In genomic region chr2:12433641-12433990, GRCh38 we compare ENCODE assay signal across 19 cellular contexts.
A peak's percentile ranks its signal among the peaks of the same experiment; 100 is the strongest.
DNase-seq lines count a peak whose midpoint lies in the region; ATAC-seq and TF ChIP-seq lines count a peak whose summit lies in the region.
"Had no signal": no experiment of that assay in that cellular context is flagged by ENCODE, and none has a peak within 500 bp of the region (broad histone marks: within the 10 kb centered on the region; RNA-seq: fewer than 3 reads in every experiment).

No MANE protein-coding gene starts in this region.

- intact Hi-C loops in activated CD4-positive, alpha-beta memory T cell treated with anti-CD3 and anti-CD28 coated beads for 36 hours (cut with micrococcal nuclease), result loop anchor here (2.0 to 5.0 kb wide), 2 partner anchors 124 to 283 kb away; partner anchors contain the start of gene TRIB2
- intact Hi-C loops in OCI-LY7 (cut with micrococcal nuclease; ENCODE audit: unreplicated experiment), result loop anchor here (1.0 to 10.0 kb wide), 3 partner anchors 284 to 609 kb away; no protein-coding TSS in a partner anchor
- intact Hi-C loops in adrenal gland (cut with DNase I), result no loop called here

- no peaks in the 10 kb centered on the region for H3K36me3 Mint-ChIP-seq in activated CD4-positive, alpha-beta memory T cell treated with anti-CD3 and anti-CD28 coated beads for 36 hours
- H3K36me3 Mint-ChIP-seq in activated CD4-positive, alpha-beta memory T cell treated with anti-CD3 and anti-CD28 coated beads, Interleukin-2, amount 10 ng/mL, durations not matched to agents 7 days and 5 days (ENCODE audit: low read depth), result peaks cover 3% of the 10 kb centered on the region
- H3K36me3 Mint-ChIP-seq: activated naive CD8-positive, alpha-beta T cell; T-cell had no signal

- POLR2A ChIA-PET in activated CD4-positive, alpha-beta memory T cell treated with anti-CD3 and anti-CD28 coated beads for 36 hours (lab: Charles Lee), result no interaction called here
- POLR2A ChIA-PET in activated CD4-positive, alpha-beta memory T cell treated with anti-CD3 and anti-CD28 coated beads, Interleukin-2, amount 10 ng/mL, durations not matched to agents 7 days and 5 days (lab: Charles Lee), result interaction anchor here (1.0 to 1.6 kb wide), 3 partner anchors 17 to 283 kb away, joined by 3 to 19 read pairs (median 3); partner anchors contain the start of gene TRIB2
- POLR2A ChIA-PET in OCI-LY7 (lab: Charles Lee), result interaction anchor here (0.5 to 1.0 kb wide), 4 partner anchors 9 to 1517 kb away, joined by 3 to 6 read pairs (median 4); no protein-coding TSS in a partner anchor

- TF ChIP-seq CTCF in OCI-LY7 (conservative IDR thresholded peaks at IDR 0.05; ENCODE audit: low read length), result peak; percentile 45
- TF ChIP-seq CTCF in adrenal gland (IDR thresholded peaks at IDR 0.05), result no peak

- no peaks in the 10 kb centered on the region for H3K79me2 ChIP-seq in OCI-LY7 (ENCODE audit: insufficient read depth, low read depth, low read length)

- H3K27me3 Mint-ChIP-seq in activated CD4-positive, alpha-beta memory T cell treated with anti-CD3 and anti-CD28 coated beads for 36 hours, result no peaks in the 10 kb centered on the region
- no peaks in the 10 kb centered on the region for H3K27me3 Mint-ChIP-seq in activated CD4-positive, alpha-beta memory T cell treated with anti-CD3 and anti-CD28 coated beads, Interleukin-2, amount 10 ng/mL, durations not matched to agents 7 days and 5 days
- H3K27me3 Mint-ChIP-seq: activated naive CD8-positive, alpha-beta T cell; stimulated activated naive CD8-positive, alpha-beta T cell treated with anti-CD3 and anti-CD28 coated beads, Interleukin-15, Interleukin-2, amounts not matched to agents 100 ng/mL and 50 ng/mL, for 24 hours; T-cell had no signal

- no peaks in the 10 kb centered on the region for H3K36me3 ChIP-seq in OCI-LY7 (ENCODE audit: insufficient read depth, low read length)
- H3K36me3 ChIP-seq in skeletal muscle satellite cell (ENCODE audit: insufficient read depth, low read length), result no peaks in the 10 kb centered on the region
- H3K36me3 ChIP-seq in adrenal gland (replicated peaks in 1 of 2), result no peaks in the 10 kb centered on the region
- H3K36me3 ChIP-seq: left ventricle myocardium inferior, prostate gland, uterus had no signal

- CTCF ChIA-PET in activated CD4-positive, alpha-beta memory T cell treated with anti-CD3 and anti-CD28 coated beads for 36 hours (lab: Charles Lee), result interaction anchor here (0.8 to 1.0 kb wide), 3 partner anchors 282 to 498 kb away, joined by 3 to 6 read pairs (median 4); partner anchors contain the start of gene TRIB2
- CTCF ChIA-PET in activated CD4-positive, alpha-beta memory T cell treated with anti-CD3 and anti-CD28 coated beads, Interleukin-2, amount 10 ng/mL, durations not matched to agents 7 days and 5 days (lab: Charles Lee), result interaction anchor here (1.1 to 1.8 kb wide), 3 partner anchors 18 to 497 kb away, joined by 3 to 29 read pairs (median 3); partner anchors contain the start of gene TRIB2
- CTCF ChIA-PET in OCI-LY7 (lab: Charles Lee; ENCODE audit: unreplicated experiment), result interaction anchor here (0.7 kb wide), 1 partner anchor 282 kb away, joined by 4 read pairs; no protein-coding TSS in a partner anchor

- no peak overlapping the region for H3K4me2 ChIP-seq in OCI-LY7 (ENCODE audit: low read length)
- no peak overlapping the region for H3K4me2 ChIP-seq in skeletal muscle satellite cell (ENCODE audit: low read length)

- 96 to 97% (median 97%) methylated on average over 2 of the region's 2 CpGs for WGBS in adrenal gland, 4 donors

- H3K4me3 ChIP-seq in OCI-LY7 (ENCODE audit: low read depth, low read length, poor library complexity, severe bottlenecking) (no peak overlapping the region), skeletal muscle satellite cell (ENCODE audit: low read length) (no peak overlapping the region), adrenal gland (no peak overlapping the region)
- H3K4me3 ChIP-seq: left ventricle myocardium inferior, prostate gland, uterus had no signal

- TF ChIP-seq POLR2A in adrenal gland (IDR thresholded peaks at IDR 0.05), result no peak

- H3K27me3 ChIP-seq in skeletal muscle satellite cell (ENCODE audit: control insufficient read depth, insufficient read depth, low read length) (no peaks in the 10 kb centered on the region), adrenal gland (no peaks in the 10 kb centered on the region)
- H3K27me3 ChIP-seq: uterus had no signal

- H2AFZ ChIP-seq in OCI-LY7 (ENCODE audit: low read length), result no peak overlapping the region

- H3K9ac ChIP-seq in skeletal muscle satellite cell (ENCODE audit: low read depth, low read length), result peak overlapping the region; percentile 38

- peaks cover 32% of the 10 kb centered on the region for H3K4me1 Mint-ChIP-seq in activated CD4-positive, alpha-beta memory T cell treated with anti-CD3 and anti-CD28 coated beads for 36 hours (ENCODE audit: low read depth)
- H3K4me1 Mint-ChIP-seq in activated CD4-positive, alpha-beta memory T cell treated with anti-CD3 and anti-CD28 coated beads, Interleukin-2, amount 10 ng/mL, durations not matched to agents 7 days and 5 days, result peaks cover 42% of the 10 kb centered on the region

- no peak overlapping the region for H3K27ac ChIP-seq in OCI-LY7 (ENCODE audit: low read depth, low read length, poor library complexity, severe bottlenecking)
- H3K27ac ChIP-seq in adrenal gland, result no peak overlapping the region
- H3K27ac ChIP-seq: left ventricle myocardium inferior, prostate gland had no signal

- no peaks in the 10 kb centered on the region for H3K9me2 ChIP-seq in OCI-LY7 (ENCODE audit: insufficient read depth, low read length)

- no peak overlapping the region for H3K4me3 Mint-ChIP-seq in activated CD4-positive, alpha-beta memory T cell treated with anti-CD3 and anti-CD28 coated beads for 36 hours
- H3K4me3 Mint-ChIP-seq in activated CD4-positive, alpha-beta memory T cell treated with anti-CD3 and anti-CD28 coated beads, Interleukin-2, amount 10 ng/mL, durations not matched to agents 7 days and 5 days, result no peak overlapping the region
- H3K4me3 Mint-ChIP-seq: activated naive CD8-positive, alpha-beta T cell; stimulated activated naive CD8-positive, alpha-beta T cell treated with anti-CD3 and anti-CD28 coated beads, Interleukin-15, Interleukin-2, amounts not matched to agents 100 ng/mL and 50 ng/mL, for 24 hours; T-cell had no signal

- BruUV-seq in OCI-LY7 (replicated peaks; lab: Mats Ljungman, UMichigan), result no TSS peak

- peak; percentile 28 for DNase-seq in activated CD4-positive, alpha-beta memory T cell treated with anti-CD3 and anti-CD28 coated beads for 36 hours
- DNase-seq in activated CD4-positive, alpha-beta memory T cell treated with anti-CD3 and anti-CD28 coated beads, Interleukin-2, amount 10 ng/mL, durations not matched to agents 7 days and 5 days, result no peak
- no peak for DNase-seq in OCI-LY7 (ENCODE audit: low spot score)
- peak; percentile 11 for DNase-seq in dermis blood vessel endothelial cell
- DNase-seq in adrenal gland, result no peak
- no peak for DNase-seq in activated T-cell treated with anti-CD3 and anti-CD28 coated beads, Interleukin-2, amount 50 U/mL, for 48 hours
- DNase-seq: ACHN; activated CD8-positive, alpha-beta memory T cell treated with anti-CD3 and anti-CD28 coated beads, Interleukin-2, amount 50 U/mL, for 48 hours; effector CD8-positive, alpha-beta T cell; Kasumi-1; left ventricle myocardium inferior; NCI-H1694; uterus had no signal

- ATAC-seq in HG03095 (IDR thresholded peaks at IDR 0.05; ENCODE audit: unreplicated experiment), result no peak

- H3K9me3 ChIP-seq in OCI-LY7 (ENCODE audit: low read length) (no peaks in the 10 kb centered on the region), skeletal muscle satellite cell (replicated peaks; ENCODE audit: low read length) (no peaks in the 10 kb centered on the region), adrenal gland (replicated peaks in 1 of 3) (no peaks in the 10 kb centered on the region)
- H3K9me3 ChIP-seq: left ventricle myocardium inferior, prostate gland, uterus had no signal

- H4K20me1 ChIP-seq in OCI-LY7 (ENCODE audit: insufficient read depth, low read length), result no peaks in the 10 kb centered on the region

- no peaks in the 10 kb centered on the region for H3K9me3 Mint-ChIP-seq in activated CD4-positive, alpha-beta memory T cell treated with anti-CD3 and anti-CD28 coated beads for 36 hours
- H3K9me3 Mint-ChIP-seq in activated CD4-positive, alpha-beta memory T cell treated with anti-CD3 and anti-CD28 coated beads, Interleukin-2, amount 10 ng/mL, durations not matched to agents 7 days and 5 days, result no peaks in the 10 kb centered on the region
- H3K9me3 Mint-ChIP-seq: stimulated activated naive CD8-positive, alpha-beta T cell treated with anti-CD3 and anti-CD28 coated beads, Interleukin-15, Interleukin-2, amounts not matched to agents 100 ng/mL and 50 ng/mL, for 24 hours; T-cell had no signal

- no peaks in the 10 kb centered on the region for H3K4me1 ChIP-seq in OCI-LY7 (ENCODE audit: insufficient read depth, low read length, poor library complexity, severe bottlenecking)
- H3K4me1 ChIP-seq in skeletal muscle satellite cell (ENCODE audit: control insufficient read depth, insufficient read depth, low read length), result peaks cover 38% of the 10 kb centered on the region
- H3K4me1 ChIP-seq in adrenal gland (replicated peaks in 1 of 2), result peaks cover 0 to 4% of the 10 kb centered on the region in 2 donors
- H3K4me1 ChIP-seq: prostate gland, uterus had no signal

- no peak overlapping the region for H3K27ac Mint-ChIP-seq in activated CD4-positive, alpha-beta memory T cell treated with anti-CD3 and anti-CD28 coated beads for 36 hours
- H3K27ac Mint-ChIP-seq in activated CD4-positive, alpha-beta memory T cell treated with anti-CD3 and anti-CD28 coated beads, Interleukin-2, amount 10 ng/mL, durations not matched to agents 7 days and 5 days, result no peak overlapping the region
- H3K27ac Mint-ChIP-seq: activated naive CD8-positive, alpha-beta T cell; stimulated activated naive CD8-positive, alpha-beta T cell treated with anti-CD3 and anti-CD28 coated beads, Interleukin-15, Interleukin-2, amounts not matched to agents 100 ng/mL and 50 ng/mL, for 24 hours; T-cell had no signal

Comparison
In these comparisons a context has a peak if more than half of its experiments do, and no peak if none do; other contexts are left out.
1. DNase-seq: peak in activated CD4-positive, alpha-beta memory T cell treated with anti-CD3 and anti-CD28 coated beads for 36 hours (single experiment) and dermis blood vessel endothelial cell (single experiment); none in activated CD4-positive, alpha-beta memory T cell treated with anti-CD3 and anti-CD28 coated beads, Interleukin-2, amount 10 ng/mL, durations not matched to agents 7 days and 5 days (single experiment), OCI-LY7 (single experiment), adrenal gland (0 of 7) and activated T-cell treated with anti-CD3 and anti-CD28 coated beads, Interleukin-2, amount 50 U/mL, for 48 hours (0 of 2).
2. intact Hi-C loops: an anchor here in activated CD4-positive, alpha-beta memory T cell treated with anti-CD3 and anti-CD28 coated beads for 36 hours (2.0 to 5.0 kb wide) and OCI-LY7 (1.0 to 10.0 kb wide); none called in adrenal gland.